ENCODE assay signal across 18 cellular contexts in the genomic region with DNA sequence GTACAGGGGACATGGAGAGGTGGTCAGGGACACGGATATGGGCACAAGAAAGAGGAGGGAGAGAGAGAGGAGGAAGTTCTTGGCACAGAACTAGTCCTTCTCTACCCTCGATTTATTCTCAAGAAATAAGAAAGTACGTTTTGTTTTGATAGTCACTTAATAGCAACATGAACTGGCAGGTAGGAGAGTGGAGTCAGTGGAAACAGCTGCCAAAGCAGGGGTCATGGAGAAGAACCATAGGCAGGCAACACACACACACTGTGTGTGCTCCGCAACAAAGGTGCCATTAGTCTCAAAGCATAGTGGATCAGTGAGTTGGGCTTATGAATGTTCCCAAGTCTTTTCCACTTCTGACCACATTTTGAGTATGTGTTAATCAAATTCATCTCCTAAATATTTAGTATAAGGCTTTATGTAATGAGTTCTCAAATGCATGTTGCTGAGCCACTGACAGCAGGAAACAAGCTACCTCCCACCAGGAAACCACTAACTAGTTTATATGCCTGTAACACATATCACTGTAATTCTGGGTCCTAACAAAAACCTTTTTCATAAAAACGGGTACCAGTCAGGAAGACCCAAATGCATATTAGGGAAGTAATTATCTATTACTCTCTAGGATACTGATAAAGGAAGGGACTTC. TPM values are rescaled to one million over a fixed set of nuclear protein-coding genes. Genes with fewer than 3 reads are reported as not detected.
DNase-seq lines count a peak whose midpoint lies in the region; ATAC-seq and TF ChIP-seq lines count a peak whose summit lies in the region.
"Had no signal": no experiment of that assay in that cellular context is flagged by ENCODE, and none has a peak within 500 bp of the region (broad histone marks: within the 10 kb centered on the region; RNA-seq: fewer than 3 reads in every experiment).

No MANE protein-coding gene starts in this region.

- peaks cover 79 to 94% of the 10 kb centered on the region in 2 donors for H3K36me3 Mint-ChIP-seq in CD14-positive monocyte
- peaks cover 90% of the 10 kb centered on the region for H3K36me3 Mint-ChIP-seq in activated B cell treated with CpG ODN at 0.5 μM for 24 hours (ENCODE audit: low read depth)
- H3K36me3 Mint-ChIP-seq in naive B cell = peaks cover 26 to 35% of the 10 kb centered on the region in 2 donors

- peaks cover 31% of the 10 kb centered on the region for H3K4me1 Mint-ChIP-seq in CD14-positive monocyte
- peaks cover 22% of the 10 kb centered on the region for H3K4me1 Mint-ChIP-seq in activated B cell treated with CpG ODN at 0.5 μM for 24 hours
- H3K4me1 Mint-ChIP-seq in naive B cell = peaks cover 4 to 19% (median 13%) of the 10 kb centered on the region in 3 donors

- peak overlapping the region in 4 of 7 donors; percentile 17 to 87 (median 48) for H3K27ac Mint-ChIP-seq in CD14-positive monocyte
- peak overlapping the region; percentile 36 for H3K27ac Mint-ChIP-seq in activated B cell treated with CpG ODN at 0.5 μM for 24 hours
- peak overlapping the region; percentile 17 to 96 (median 80) for H3K27ac Mint-ChIP-seq in naive B cell

- H3K4me3 Mint-ChIP-seq in CD14-positive monocyte (no peak overlapping the region), activated B cell treated with CpG ODN at 0.5 μM for 24 hours (no peak overlapping the region), naive B cell (no peak overlapping the region)
- H3K4me3 Mint-ChIP-seq: IgD-negative memory B cell had no signal

- TF ChIP-seq CTCF in CD14-positive monocyte (IDR thresholded peaks at IDR 0.05) = no peak
- TF ChIP-seq CTCF in activated B cell treated with CpG ODN at 0.5 μM for 24 hours (IDR thresholded peaks at IDR 0.05) = no peak

- no peak for DNase-seq in CD14-positive monocyte (ENCODE audit: low spot score)
- DNase-seq in GDM1 (lab: John Stamatoyannopoulos, UW) = peak; percentile 5
- no peak for DNase-seq in activated B cell treated with CpG ODN at 0.5 μM for 24 hours
- no peak for DNase-seq in naive B cell
- no peak for DNase-seq in LoVo (ENCODE audit: low spot score)
- DNase-seq: anterior cingulate cortex; left lung; mucosa of descending colon; NCI-H1417; pancreas; stimulated activated CD4-positive, alpha-beta T cell treated with anti-CD3 and anti-CD28 coated beads, Interleukin-4, amount 100 ng/mL, for 24 hours; stimulated activated CD8-positive, alpha-beta memory T cell treated with anti-CD3 and anti-CD28 coated beads, Interleukin-4, amount 100 ng/mL, for 48 hours; WERI-Rb-1 had no signal

- POLR2A ChIA-PET in activated B cell treated with CpG ODN at 0.5 μM for 24 hours (lab: Charles Lee) = no interaction called here

- no peak for ATAC-seq in activated B cell treated with CpG ODN at 0.5 μM for 24 hours (ENCODE audit: low read depth)
- ATAC-seq in naive B cell (ENCODE audit: low read depth in 2 of 2) = no peak
- ATAC-seq in HG03378 (IDR thresholded peaks at IDR 0.05; ENCODE audit: unreplicated experiment) = no peak
- no peak for ATAC-seq in activated CD4-positive, CD25-positive, alpha-beta regulatory T cell treated with anti-CD3 and anti-CD28 coated beads, Interleukin-2, amount 50 U/mL, for 24 hours
- ATAC-seq in SK-N-SH treated with all-trans-retinoic acid at 6 μM for 48 hours = no peak
- ATAC-seq: mucosa of descending colon, pancreas had no signal

- H3K27me3 Mint-ChIP-seq in CD14-positive monocyte (ENCODE audit: low read depth in 3 of 3) = peaks cover 0 to 1% (median 0%) of the 10 kb centered on the region in 3 donors
- no peaks in the 10 kb centered on the region for H3K27me3 Mint-ChIP-seq in activated B cell treated with CpG ODN at 0.5 μM for 24 hours
- no peaks in the 10 kb centered on the region for H3K27me3 Mint-ChIP-seq in naive B cell
- H3K27me3 Mint-ChIP-seq: IgD-negative memory B cell had no signal

- peaks cover 0 to 2% (median 0%) of the 10 kb centered on the region in 7 donors for H3K9me3 Mint-ChIP-seq in CD14-positive monocyte
- no peaks in the 10 kb centered on the region for H3K9me3 Mint-ChIP-seq in activated B cell treated with CpG ODN at 0.5 μM for 24 hours
- H3K9me3 Mint-ChIP-seq in naive B cell = no peaks in the 10 kb centered on the region
- H3K9me3 Mint-ChIP-seq: IgD-negative memory B cell had no signal

- CTCF ChIA-PET in activated B cell treated with CpG ODN at 0.5 μM for 24 hours (lab: Charles Lee) = no interaction called here

- intact Hi-C loops in CD14-positive monocyte (cut with micrococcal nuclease) = loop anchor here (10.0 kb wide), 2 partner anchors 150 to 160 kb away; no protein-coding TSS in a partner anchor
- intact Hi-C loops in activated B cell treated with CpG ODN at 0.5 μM for 24 hours (cut with micrococcal nuclease) = no loop called here

TF ChIP-seq in SK-N-SH treated with all-trans-retinoic acid at 6 μM for 48 hours, 23 proteins besides CTCF, POLR2A, EP300 and RAD21:
- TF ChIP-seq ZNF8 (CRISPR knock-in tag; IDR thresholded peaks at IDR 0.05) (no peak), SNAI2 (CRISPR knock-in tag; IDR thresholded peaks at IDR 0.05) (no peak), BACH2 (CRISPR knock-in tag; IDR thresholded peaks at IDR 0.05; ENCODE audit: borderline replicate concordance) (no peak)

RNA-seq across cellular contexts. Expression of gene IWS1, which starts 41.1 kb away (rescaled TPM):
- polyA plus RNA-seq in CD14-positive monocyte (10 to 100 TPM in 1 of 2 donors, 1 to 10 TPM in 1; 7.9 to 15.6 TPM), naive B cell (ENCODE audit: low read depth in 6 of 6) (10 to 100 TPM in 5 of 6 donors, 1 to 10 TPM in 1; 5.3 to 43.9 (median 19.1) TPM)
- total RNA-seq in activated B cell treated with CpG ODN at 0.5 μM for 24 hours = 45.6 and 49.3 TPM in 2 replicates

RNA-seq across cellular contexts. Expression of gene MYO7B, which starts 50.3 kb away (rescaled TPM):
- 1 to 10 TPM; 7.3 to 9.0 TPM for polyA plus RNA-seq in CD14-positive monocyte
- 3.0 and 3.4 TPM in 2 replicates for total RNA-seq in activated B cell treated with CpG ODN at 0.5 μM for 24 hours
- 10 to 100 TPM in 3 of 6 donors, 1 to 10 TPM in 3; 1.7 to 44.3 (median 12.0) TPM for polyA plus RNA-seq in naive B cell (ENCODE audit: low read depth in 6 of 6)
- total RNA-seq: endothelial cell of umbilical vein had no signal
